8 cellular contexts compared by ENCODE assay signal in the genomic region with DNA sequence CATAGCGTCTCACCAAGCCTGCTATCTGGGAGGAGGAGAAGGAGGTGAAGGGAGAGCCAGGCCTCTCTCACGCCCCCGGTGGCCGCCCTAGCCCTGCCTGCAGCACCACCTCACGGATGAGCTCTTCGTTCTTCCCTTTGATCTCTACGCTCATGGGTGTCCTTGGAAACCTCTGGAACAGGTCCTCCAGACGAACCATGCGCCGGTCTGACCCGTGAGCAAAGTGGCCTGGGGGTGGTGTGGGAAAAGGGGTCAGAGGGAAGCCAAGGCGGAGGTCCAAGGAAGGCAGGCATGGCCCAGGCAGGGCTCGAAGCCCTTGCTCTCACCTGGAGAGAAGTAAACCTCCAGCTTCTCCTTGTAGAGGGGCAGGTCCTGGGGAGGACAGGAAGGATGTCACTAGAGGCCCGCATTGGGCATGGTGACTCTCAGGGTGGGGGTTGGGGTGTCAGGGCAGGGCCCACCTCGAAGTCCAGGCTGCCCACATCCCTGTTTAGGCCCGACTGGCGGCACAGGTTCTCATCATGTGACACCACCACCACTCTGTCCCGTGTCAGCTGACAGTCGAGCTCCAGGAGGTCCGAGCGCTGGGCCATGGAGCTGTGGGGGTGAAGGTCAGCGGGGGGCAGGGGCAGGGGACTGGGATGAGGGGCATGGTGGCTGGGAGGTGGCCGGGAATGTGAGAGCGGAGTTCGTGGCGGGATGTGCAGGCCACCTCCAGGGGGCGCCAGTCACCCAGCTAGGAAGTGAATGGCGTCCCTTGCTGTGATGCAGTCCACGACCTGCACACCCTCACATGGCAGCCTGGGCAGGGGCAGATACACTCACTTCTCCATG. TPM values are rescaled to one million over a fixed set of nuclear protein-coding genes. Genes with fewer than 3 reads are reported as not detected.
DNase-seq lines count a peak whose midpoint lies in the region; ATAC-seq and TF ChIP-seq lines count a peak whose summit lies in the region.

No MANE protein-coding gene starts in this region.

- H3K36me3 ChIP-seq in right atrium auricular region = peaks cover 44% of the 10 kb centered on the region
- H3K36me3 ChIP-seq in SJCRH30 = no peaks in the 10 kb centered on the region
- H3K36me3 ChIP-seq in hepatocyte (replicated peaks; ENCODE audit: insufficient read depth, low read depth) = no peaks in the 10 kb centered on the region

- no peaks in the 10 kb centered on the region for H3K4me1 ChIP-seq in right atrium auricular region
- H3K4me1 ChIP-seq in SJCRH30 = peaks cover 6% of the 10 kb centered on the region
- H3K4me1 ChIP-seq in hepatocyte (ENCODE audit: insufficient read depth) = peaks cover 11% of the 10 kb centered on the region

- intact Hi-C loops in Right ventricle myocardium inferior (cut with DNase I) = no loop called here

- H3K79me2 ChIP-seq in hepatocyte = no peaks in the 10 kb centered on the region

- H3K4me3 ChIP-seq in right atrium auricular region (no peak overlapping the region), SJCRH30 (no peak overlapping the region), hepatocyte (no peak overlapping the region)

- no peak overlapping the region for H2AFZ ChIP-seq in hepatocyte

- H3K9me2 ChIP-seq in hepatocyte (replicated peaks; ENCODE audit: insufficient read depth) = no peaks in the 10 kb centered on the region

- DNase-seq in Right ventricle myocardium inferior (ENCODE audit: missing footprints) (peak; percentile 86), right atrium auricular region (ENCODE audit: low spot score) (no peak), SJCRH30 (peak; percentile 45 to 55), hepatocyte (ENCODE audit: low spot score) (peak; percentile 87)
- peak; percentile 41 for DNase-seq in activated naive CD8-positive, alpha-beta T cell treated with anti-CD3 and anti-CD28 coated beads, Interleukin-2, amount 50 U/mL, for 16 hours (ENCODE audit: low read depth, low spot score)
- DNase-seq in stimulated activated CD4-positive, alpha-beta T cell treated with anti-CD3 and anti-CD28 coated beads, Interleukin-2, amount 100 ng/mL, for 4 hours (ENCODE audit: low read depth) = peak; percentile 31

- no peaks in the 10 kb centered on the region for H3K9me3 ChIP-seq in right atrium auricular region
- H3K9me3 ChIP-seq in SJCRH30 (replicated peaks) = no peaks in the 10 kb centered on the region
- H3K9me3 ChIP-seq in hepatocyte (ENCODE audit: low read depth) = no peaks in the 10 kb centered on the region

- peak in 1 of 2 donors; percentile 68 for TF ChIP-seq CTCF in right atrium auricular region (IDR thresholded peaks at IDR 0.05)
- peak; percentile 76 for TF ChIP-seq CTCF in hepatocyte (IDR thresholded peaks at IDR 0.05; ENCODE audit: poor library complexity)

- WGBS in hepatocyte (ENCODE audit: low lambda C conversion rate, missing lambda C conversion rate) = 36% methylated on average over 23 of the region's 29 CpGs

- H3K27me3 ChIP-seq in right atrium auricular region (no peaks in the 10 kb centered on the region), SJCRH30 (no peaks in the 10 kb centered on the region), hepatocyte (no peaks in the 10 kb centered on the region)

- H4K20me1 ChIP-seq in hepatocyte (ENCODE audit: insufficient read depth, poor library complexity, severe bottlenecking) = no peaks in the 10 kb centered on the region

- peak; percentile 51 for ATAC-seq in Right ventricle myocardium inferior
- ATAC-seq in GM18861 (IDR thresholded peaks at IDR 0.05; ENCODE audit: unreplicated experiment) = no peak
- no peak for ATAC-seq in HG03342 (IDR thresholded peaks at IDR 0.05; ENCODE audit: unreplicated experiment)

- no peak overlapping the region for H3K27ac ChIP-seq in right atrium auricular region
- no peak overlapping the region for H3K27ac ChIP-seq in SJCRH30
- H3K27ac ChIP-seq in hepatocyte = peak overlapping the region; percentile 43

- no peak overlapping the region for H3K4me2 ChIP-seq in hepatocyte

RNA-seq across cellular contexts. Expression of gene GDPD3, which starts 0.9 kb away (rescaled TPM):
- total RNA-seq in Right ventricle myocardium inferior (2.2 TPM), right atrium auricular region (1 to 10 TPM in 1 of 2 donors, not detected in 1; 1.7 TPM), hepatocyte (0.67 TPM in 1 of 2 replicates, not detected in the other)
- 1.0 and 1.1 TPM in 2 replicates for total RNA-seq in SJCRH30 (2014; rRNA removed; shearing (Covaris generic))
- 5.4 and 11.2 TPM in 2 replicates for polyA plus RNA-seq in hepatocyte

RNA-seq across cellular contexts. Expression of gene MAPK3, which starts 10.6 kb away (rescaled TPM):
- total RNA-seq in Right ventricle myocardium inferior (46.0 TPM), right atrium auricular region (10 to 100 TPM; 27.9 to 76.6 TPM), hepatocyte (34.6 and 57.6 TPM in 2 replicates)
- 25.8 and 31.6 TPM in 2 replicates for total RNA-seq in SJCRH30 (2014; rRNA removed; shearing (Covaris generic))
- polyA plus RNA-seq in hepatocyte = 31.3 and 38.1 TPM in 2 replicates

RNA-seq across cellular contexts. Expression of gene YPEL3, which starts 16.4 kb away (rescaled TPM):
- total RNA-seq in Right ventricle myocardium inferior (61.5 TPM), right atrium auricular region (100 to 1,000 TPM; 129 to 140 TPM), hepatocyte (19.3 and 20.1 TPM in 2 replicates)
- 10.3 and 13.0 TPM in 2 replicates for total RNA-seq in SJCRH30 (2014; rRNA removed; shearing (Covaris generic))
- polyA plus RNA-seq in hepatocyte = 82.1 and 103 TPM in 2 replicates

RNA-seq across cellular contexts. Expression of gene TBX6, which starts 20.7 kb away (rescaled TPM):
- total RNA-seq in Right ventricle myocardium inferior = 0.51 TPM
- total RNA-seq in right atrium auricular region = under 1 TPM in 1 of 2 donors, not detected in 1; 0.43 TPM
- total RNA-seq in SJCRH30 (2014; rRNA removed; shearing (Covaris generic)) = 0.18 and 0.73 TPM in 2 replicates
- total RNA-seq in hepatocyte = 0.56 and 0.60 TPM in 2 replicates
- 0.10 and 0.19 TPM in 2 replicates for polyA plus RNA-seq in hepatocyte

RNA-seq across cellular contexts. Expression of gene PPP4C, which starts 36.6 kb away (rescaled TPM):
- total RNA-seq in Right ventricle myocardium inferior = 37.8 TPM
- total RNA-seq in right atrium auricular region = 10 to 100 TPM; 23.2 to 32.7 TPM
- total RNA-seq in SJCRH30 (2014; rRNA removed; shearing (Covaris generic)) = 96.7 and 99.4 TPM in 2 replicates
- total RNA-seq in hepatocyte = 107 and 123 TPM in 2 replicates
- 212 and 236 TPM in 2 replicates for polyA plus RNA-seq in hepatocyte
